ENCODE assay signal across 19 cellular contexts in genomic region chr7:157652161-157652953, GRCh38.
"Had no signal": no experiment of that assay in that cellular context is flagged by ENCODE, and none has a peak within 500 bp of the region (broad histone marks: within the 10 kb centered on the region; RNA-seq: fewer than 3 reads in every experiment).

No MANE protein-coding gene starts in this region.

- H3K4me3 ChIP-seq: coronary artery, gastroesophageal sphincter, heart left ventricle, lower lobe of right lung, ovary, psoas muscle, right atrium auricular region, upper lobe of left lung had no signal

- H3K4me1 Mint-ChIP-seq: naive B cell, T-cell had no signal

- H3K27me3 ChIP-seq: heart left ventricle, ovary, right atrium auricular region, upper lobe of left lung had no signal

- H3K27ac Mint-ChIP-seq: activated naive CD4-positive, alpha-beta T cell treated with anti-CD3 and anti-CD28 coated beads, Interleukin-2, amount 50 U/mL, for 72 hours; T-cell; T-helper 2 cell treated with Interferon-gamma antibody and Interleukin-4, amounts not matched to agents 5 μg/mL and 100 μg/mL, for 36 hours had no signal

- H3K4me3 Mint-ChIP-seq: naive B cell; T-cell; T-helper 2 cell treated with Interferon-gamma antibody and Interleukin-4, amounts not matched to agents 5 μg/mL and 100 μg/mL, for 36 hours had no signal

- H3K27ac ChIP-seq: coronary artery, epithelial cell of prostate, gastroesophageal sphincter, heart left ventricle, lower lobe of right lung, ovary, psoas muscle, right atrium auricular region, upper lobe of left lung had no signal

- DNase-seq: activated CD4-positive, alpha-beta T cell treated with anti-CD3 and anti-CD28 coated beads for 1 hour; activated gamma-delta T cell treated with Interleukin-2 at 50 U/mL for 16 hours; activated T-cell treated with anti-CD3 and anti-CD28 coated beads, Interleukin-2, amount 50 U/mL, for 1 hour; amniotic stem cell; lower lobe of right lung; mesendoderm; naive B cell; ovary; psoas muscle; stimulated activated CD4-positive, alpha-beta T cell treated with anti-CD3 and anti-CD28 coated beads, Interleukin-12 subunit alpha, Interleukin-12 subunit beta, amount 100 ng/mL, for 4 hours; T-cell had no signal

- H3K36me3 ChIP-seq: gastroesophageal sphincter, heart left ventricle, lower lobe of right lung, ovary, right atrium auricular region, upper lobe of left lung had no signal

- H3K9me3 ChIP-seq: gastroesophageal sphincter, heart left ventricle, lower lobe of right lung, ovary, psoas muscle, right atrium auricular region, upper lobe of left lung had no signal

- H3K4me1 ChIP-seq: gastroesophageal sphincter, heart left ventricle, lower lobe of right lung, psoas muscle, right atrium auricular region, upper lobe of left lung had no signal

- ATAC-seq: activated naive CD4-positive, alpha-beta T cell treated with anti-CD3 and anti-CD28 coated beads, Interleukin-2, amount 50 U/mL, for 72 hours; gastroesophageal sphincter; heart left ventricle; psoas muscle; T-cell had no signal

- H3K9me3 Mint-ChIP-seq: activated naive CD4-positive, alpha-beta T cell treated with anti-CD3 and anti-CD28 coated beads, Interleukin-2, amount 50 U/mL, for 72 hours; naive B cell; T-cell; T-helper 2 cell treated with Interferon-gamma antibody and Interleukin-4, amounts not matched to agents 5 μg/mL and 100 μg/mL, for 36 hours had no signal

- H3K27me3 Mint-ChIP-seq: naive B cell, T-cell had no signal
